8 cellular contexts compared by ENCODE assay signal in genomic region chr10:51860257-51860656, GRCh38.
DNase-seq lines count a peak whose midpoint lies in the region; ATAC-seq and TF ChIP-seq lines count a peak whose summit lies in the region.

No MANE protein-coding gene starts in this region.

- DNase-seq in coronary artery (ENCODE audit: low spot score) (peak; percentile 83), sigmoid colon (peak; percentile 63), NCI-H1048 (lab: John Stamatoyannopoulos, UW) (no peak), GDM1 (lab: John Stamatoyannopoulos, UW) (no peak)

- ATAC-seq in GM19463 (IDR thresholded peaks at IDR 0.05; ENCODE audit: unreplicated experiment) = peak; percentile 69
- peak; percentile 81 for ATAC-seq in HG03432 (IDR thresholded peaks at IDR 0.05; ENCODE audit: unreplicated experiment)
- no peak for ATAC-seq in HG03457 (IDR thresholded peaks at IDR 0.05; ENCODE audit: unreplicated experiment)
- no peak for ATAC-seq in GM19452 (IDR thresholded peaks at IDR 0.05; ENCODE audit: unreplicated experiment)

- no peaks in the 10 kb centered on the region for H3K36me3 ChIP-seq in sigmoid colon

- peaks cover 0 to 18% (median 4%) of the 10 kb centered on the region in 4 donors for H3K4me1 ChIP-seq in sigmoid colon

- TF ChIP-seq EP300 in sigmoid colon (IDR thresholded peaks at IDR 0.05) = no peak

- H3K27me3 ChIP-seq in sigmoid colon = no peaks in the 10 kb centered on the region

- TF ChIP-seq POLR2A in sigmoid colon (IDR thresholded peaks at IDR 0.05) = no peak

- 71 to 79% methylated on average over 4 of the region's 4 CpGs for WGBS in sigmoid colon, 2 donors

- intact Hi-C loops in sigmoid colon (cut with DNase I) = no loop called here

- H3K9me3 ChIP-seq in sigmoid colon = peaks cover 0 to 4% (median 2%) of the 10 kb centered on the region in 4 donors

- H3K4me3 ChIP-seq in coronary artery (peak overlapping the region; percentile 8), sigmoid colon (no peak overlapping the region)

- H3K27ac ChIP-seq in coronary artery (peak overlapping the region; percentile 57), sigmoid colon (peak overlapping the region in 1 of 4 donors; percentile 9)

- TF ChIP-seq CTCF in coronary artery (IDR thresholded peaks at IDR 0.05) (no peak), sigmoid colon (IDR thresholded peaks at IDR 0.05) (no peak)

Comparison
In these comparisons a context has a peak if more than half of its experiments do, and no peak if none do; other contexts are left out.
1. ATAC-seq: peak in GM19463 (single experiment) and HG03432 (single experiment); none in HG03457 (single experiment) and GM19452 (single experiment).
2. DNase-seq: peak in coronary artery (single experiment) and sigmoid colon (single experiment); none in NCI-H1048 (single experiment) and GDM1 (single experiment).